14 cellular contexts compared by ENCODE assay signal in genomic region chr19:41696402-41697197, GRCh38. TPM values are rescaled to one million over a fixed set of nuclear protein-coding genes. Genes with fewer than 3 reads are reported as not detected.
A peak's percentile ranks its signal among the peaks of the same experiment; 100 is the strongest.
DNase-seq lines count a peak whose midpoint lies in the region; ATAC-seq, FAIRE-seq and TF ChIP-seq lines count a peak whose summit lies in the region.
"Had no signal": no experiment of that assay in that cellular context is flagged by ENCODE, and none has a peak within 500 bp of the region (broad histone marks: within the 10 kb centered on the region; RNA-seq: fewer than 3 reads in every experiment).

No MANE protein-coding gene starts in this region.

- no peaks in the 10 kb centered on the region; a peak in 1 of 5 replicates for H3K27me3 ChIP-seq in K562 (ENCODE audit: control insufficient read depth in 2 of 2, insufficient read depth in 2 of 2, low read length in 2 of 2)
- H3K27me3 ChIP-seq: right atrium auricular region had no signal

- ATAC-seq in activated CD4-positive, alpha-beta T cell treated with anti-CD3 and anti-CD28 coated beads for 36 hours = no peak
- 0 out of 3 replicates have a peak, but pooled peaks have one; percentile 55 for ATAC-seq in K562

- no peak for TF ChIP-seq RAD21 in K562 (CRISPR knock-in tag; conservative IDR thresholded peaks at IDR 0.05 in 1 of 2, IDR thresholded peaks at IDR 0.05 in 1 of 2)

- H3K4me3 ChIP-seq in K562 = no peak overlapping the region
- H3K4me3 ChIP-seq: right atrium auricular region had no signal

- no peak for TF ChIP-seq CTCF in K562 (IDR thresholded peaks at IDR 0.05 in 2 of 3, conservative IDR thresholded peaks at IDR 0.05 in 1 of 3; ENCODE audit: insufficient read depth in 2 of 3, low read depth in 1 of 3, low read length in 3 of 3)

- no peak for TF ChIP-seq EP300 in K562 (IDR thresholded peaks at IDR 0.05; ENCODE audit: low read length)

- in situ Hi-C loops in K562 (cut with MboI) = no loop called here

- H3K27ac ChIP-seq in K562 (ENCODE audit: extremely low read depth, low read depth, low read length) = no peak overlapping the region
- H3K27ac ChIP-seq: right atrium auricular region had no signal

- POLR2A ChIA-PET in activated CD4-positive, alpha-beta T cell treated with anti-CD3 and anti-CD28 coated beads for 36 hours (lab: Charles Lee) = no interaction called here
- POLR2A ChIA-PET in K562 (lab: Yijun Ruan, JAX) = no interaction called here

- peaks cover 16% of the 10 kb centered on the region for H3K27me3 Mint-ChIP-seq in activated CD4-positive, alpha-beta T cell treated with anti-CD3 and anti-CD28 coated beads for 36 hours

- no peaks in the 10 kb centered on the region for H3K79me2 ChIP-seq in K562 (ENCODE audit: control insufficient read depth, insufficient read depth, low read length)

- CTCF ChIA-PET in activated CD4-positive, alpha-beta T cell treated with anti-CD3 and anti-CD28 coated beads for 36 hours (lab: Charles Lee) = interaction anchor here (0.7 to 1.5 kb wide), 3 partner anchors 10 to 326 kb away, joined by 3 to 5 read pairs (median 4); no protein-coding TSS in a partner anchor
- CTCF ChIA-PET in K562 (lab: Yijun Ruan, JAX; ENCODE audit: low intra/inter-chr PET ratio) = no interaction called here

- peaks cover 0 to 4% of the 10 kb centered on the region in 2 experiments; a peak in 1 of 5 replicates for H3K4me1 ChIP-seq in K562 (replicated peaks in 1 of 2; ENCODE audit: control insufficient read depth in 2 of 2, insufficient read depth in 2 of 2, low read length in 2 of 2)
- H3K4me1 ChIP-seq: right atrium auricular region had no signal

- peaks cover 2% of the 10 kb centered on the region; the same call in 1 of the 2 replicates for H4K20me1 ChIP-seq in K562 (replicated peaks; ENCODE audit: control insufficient read depth, insufficient read depth, low read length)

- H3K4me3 Mint-ChIP-seq in activated CD4-positive, alpha-beta T cell treated with anti-CD3 and anti-CD28 coated beads for 36 hours = no peak overlapping the region
- H3K4me3 Mint-ChIP-seq: activated naive CD4-positive, alpha-beta T cell treated with anti-CD3 and anti-CD28 coated beads, Interleukin-2, amount 50 U/mL, for 24 hours; T-helper 2 cell treated with Interferon-gamma antibody and Interleukin-4, amounts not matched to agents 5 μg/mL and 100 μg/mL, for 36 hours had no signal

- no peaks in the 10 kb centered on the region for H3K9me3 ChIP-seq in K562 (replicated peaks; ENCODE audit: control insufficient read depth, insufficient read depth, low read depth, low read length)

- BruUV-seq in K562 (replicated peaks; lab: Mats Ljungman, UMichigan) = no TSS peak

- H3K36me3 Mint-ChIP-seq in activated CD4-positive, alpha-beta T cell treated with anti-CD3 and anti-CD28 coated beads for 36 hours (ENCODE audit: low read depth) = no peaks in the 10 kb centered on the region

- no peak for TF ChIP-seq POLR2A in K562 (conservative IDR thresholded peaks at IDR 0.05)

- 0% methylated on average over 7 of the region's 7 CpGs for WGBS in K562 (ENCODE audit: insufficient coverage, low coverage, missing lambda C conversion rate)

- no peaks in the 10 kb centered on the region for H3K9me1 ChIP-seq in K562 (ENCODE audit: control insufficient read depth, insufficient read depth, low read length)

- no peak overlapping the region for H2AFZ ChIP-seq in K562 (ENCODE audit: low read depth, low read length)

- peaks cover 5% of the 10 kb centered on the region for H3K9me3 Mint-ChIP-seq in activated CD4-positive, alpha-beta T cell treated with anti-CD3 and anti-CD28 coated beads for 36 hours (ENCODE audit: low read depth)

- no peak overlapping the region for H3K9ac ChIP-seq in K562 (ENCODE audit: insufficient read depth in 1 of 2, low read depth in 2 of 2, low read length in 2 of 2)

- H3K4me1 Mint-ChIP-seq in activated CD4-positive, alpha-beta T cell treated with anti-CD3 and anti-CD28 coated beads for 36 hours = no peaks in the 10 kb centered on the region
- H3K4me1 Mint-ChIP-seq: activated naive CD4-positive, alpha-beta T cell treated with anti-CD3 and anti-CD28 coated beads, Interleukin-2, amount 50 U/mL, for 24 hours had no signal

- H3K4me2 ChIP-seq in K562 (ENCODE audit: insufficient read depth, low read length) = no peak overlapping the region

- H3K27ac Mint-ChIP-seq in activated CD4-positive, alpha-beta T cell treated with anti-CD3 and anti-CD28 coated beads for 36 hours = no peak overlapping the region
- H3K27ac Mint-ChIP-seq: activated naive CD4-positive, alpha-beta T cell treated with anti-CD3 and anti-CD28 coated beads, Interleukin-2, amount 50 U/mL, for 24 hours; T-helper 2 cell treated with Interferon-gamma antibody and Interleukin-4, amounts not matched to agents 5 μg/mL and 100 μg/mL, for 36 hours had no signal

- DNase-seq in activated CD4-positive, alpha-beta T cell treated with anti-CD3 and anti-CD28 coated beads for 36 hours = peak; percentile 37
- no peak for DNase-seq in activated CD4-positive, alpha-beta T cell treated with anti-CD3 and anti-CD28 coated beads for 1 hour
- peak; percentile 14 for DNase-seq in LoVo (ENCODE audit: low spot score)
- peak in 1 of 4 experiments; percentile 5 for DNase-seq in K562 (ENCODE audit: extremely low read depth in 1 of 4, low spot score in 3 of 4)
- DNase-seq in posterior vena cava (ENCODE audit: low spot score) = peak; percentile 58
- no peak for DNase-seq in NCI-H1930 (lab: John Stamatoyannopoulos, UW)
- DNase-seq in DMS114 treated with DMSO at 0.1 percent for 48 hours (lab: John Stamatoyannopoulos, UW; ENCODE audit: unreplicated experiment) = no peak
- DNase-seq in NCI-H187 treated with DMSO at 0.1 percent for 48 hours (lab: John Stamatoyannopoulos, UW) = no peak
- DNase-seq: NCI-H1105 treated with DMSO at 0.1 percent for 48 hours had no signal

- no peaks in the 10 kb centered on the region for H3K36me3 ChIP-seq in K562 (ENCODE audit: control insufficient read depth, insufficient read depth, low read length)
- H3K36me3 ChIP-seq: right atrium auricular region had no signal

- intact Hi-C loops in activated CD4-positive, alpha-beta T cell treated with anti-CD3 and anti-CD28 coated beads for 36 hours (cut with DNase I, micrococcal nuclease) = no loop called here
- intact Hi-C loops in K562 (cut with micrococcal nuclease) (no loop called here), posterior vena cava (cut with DNase I) (no loop called here)

- FAIRE-seq in K562 (lab: Jason Lieb, UNC) = no peak
- FAIRE-seq: G401.6 had no signal

RNA-seq across cellular contexts. Expression of gene CEACAM7, which starts 8.5 kb away (rescaled TPM):
- total RNA-seq in activated CD4-positive, alpha-beta T cell treated with anti-CD3 and anti-CD28 coated beads for 36 hours = not detected
- total RNA-seq in K562 (2011; cell fraction: chromatin; rRNA removed; ENCODE audit: low replicate concordance) = not detected in 2 replicates
- total RNA-seq in K562 (2011; cell fraction: nucleolus; rRNA removed) = not detected in 2 replicates
- total RNA-seq in K562 (2011; cell fraction: nucleoplasm; rRNA removed) = not detected in 2 replicates
- total RNA-seq in K562 (2014; rRNA removed) (not detected in 2 replicates), K562 (2014; rRNA removed; fragmentation: Illumina TruSeq; extraction: Trizol) (not detected in 2 replicates), K562 (2015; rRNA removed; fragmentation: Illumina TruSeq; extraction: Trizol) (not detected in 2 replicates), K562 (2021) (0.09 TPM in 1 of 2 replicates, not detected in the other), posterior vena cava (not detected)
- polyA plus RNA-seq in K562 (2011; rRNA removed) (not detected in 2 replicates), K562 (2014; fragmentation: Illumina TruSeq; extraction: Trizol) (not detected in 2 replicates), K562 (2014; fragmentation: Nextera tagmentation; extraction: Ambion mirVana) (not detected), K562 (2014; rRNA removed) (not detected in 2 replicates)
- polyA plus RNA-seq in K562 (2011; cell fraction: cytosol; rRNA removed) = not detected in 2 replicates
- polyA plus RNA-seq in K562 (2011; cell fraction: nucleus; rRNA removed) = not detected in 2 replicates
- not detected in 2 replicates for polyA plus RNA-seq in K562 (2012)
- polyA minus RNA-seq in K562 (2011; rRNA and poly(A)+ RNA removed) = not detected in 2 replicates
- polyA minus RNA-seq in K562 (2011; cell fraction: cytosol; rRNA and poly(A)+ RNA removed) = not detected in 2 replicates
- not detected in 2 replicates for polyA minus RNA-seq in K562 (2011; cell fraction: nucleus; rRNA and poly(A)+ RNA removed)
- total RNA-seq: right atrium auricular region had no signal

RNA-seq across cellular contexts. Expression of gene CEACAM5, which starts 11.8 kb away (rescaled TPM):
- not detected for total RNA-seq in activated CD4-positive, alpha-beta T cell treated with anti-CD3 and anti-CD28 coated beads for 36 hours
- not detected in 2 replicates for total RNA-seq in K562 (2011; cell fraction: chromatin; rRNA removed; ENCODE audit: low replicate concordance)
- not detected in 2 replicates for total RNA-seq in K562 (2011; cell fraction: nucleolus; rRNA removed)
- not detected in 2 replicates for total RNA-seq in K562 (2011; cell fraction: nucleoplasm; rRNA removed)
- total RNA-seq in K562 (2014; rRNA removed) = not detected in 2 replicates
- total RNA-seq in K562 (2014; rRNA removed; fragmentation: Illumina TruSeq; extraction: Trizol) = not detected in 2 replicates
- total RNA-seq in K562 (2015; rRNA removed; fragmentation: Illumina TruSeq; extraction: Trizol) = not detected in 2 replicates
- 0.33 and 1.7 TPM in 2 replicates for total RNA-seq in K562 (2021)
- not detected in 2 replicates for polyA plus RNA-seq in K562 (2011; rRNA removed)
- polyA plus RNA-seq in K562 (2011; cell fraction: cytosol; rRNA removed) = not detected in 2 replicates
- not detected in 2 replicates for polyA plus RNA-seq in K562 (2011; cell fraction: nucleus; rRNA removed)
- not detected in 2 replicates for polyA plus RNA-seq in K562 (2012)
- not detected in 2 replicates for polyA plus RNA-seq in K562 (2014; fragmentation: Illumina TruSeq; extraction: Trizol)
- polyA plus RNA-seq in K562 (2014; fragmentation: Nextera tagmentation; extraction: Ambion mirVana) = not detected
- polyA plus RNA-seq in K562 (2014; rRNA removed) = not detected in 2 replicates
- not detected in 2 replicates for polyA minus RNA-seq in K562 (2011; rRNA and poly(A)+ RNA removed)
- not detected in 2 replicates for polyA minus RNA-seq in K562 (2011; cell fraction: cytosol; rRNA and poly(A)+ RNA removed)
- not detected in 2 replicates for polyA minus RNA-seq in K562 (2011; cell fraction: nucleus; rRNA and poly(A)+ RNA removed)
- total RNA-seq in posterior vena cava = not detected
- total RNA-seq: dermis microvascular lymphatic vessel endothelial cell, right atrium auricular region had no signal

RNA-seq across cellular contexts. Expression of gene CEACAM6, which starts 58.7 kb away (rescaled TPM):
- not detected for total RNA-seq in activated CD4-positive, alpha-beta T cell treated with anti-CD3 and anti-CD28 coated beads for 36 hours
- not detected in 2 replicates for total RNA-seq in K562 (2011; cell fraction: chromatin; rRNA removed; ENCODE audit: low replicate concordance)
- total RNA-seq in K562 (2011; cell fraction: nucleolus; rRNA removed) = not detected in 2 replicates
- not detected in 2 replicates for total RNA-seq in K562 (2011; cell fraction: nucleoplasm; rRNA removed)
- total RNA-seq in K562 (2014; rRNA removed) = not detected in 2 replicates
- total RNA-seq in K562 (2014; rRNA removed; fragmentation: Illumina TruSeq; extraction: Trizol) = not detected in 2 replicates
- not detected in 2 replicates for total RNA-seq in K562 (2015; rRNA removed; fragmentation: Illumina TruSeq; extraction: Trizol)
- 0.24 and 0.29 TPM in 2 replicates for total RNA-seq in K562 (2021)
- polyA plus RNA-seq in K562 (2011; rRNA removed) = not detected in 2 replicates
- polyA plus RNA-seq in K562 (2011; cell fraction: cytosol; rRNA removed) = not detected in 2 replicates
- polyA plus RNA-seq in K562 (2011; cell fraction: nucleus; rRNA removed) = not detected in 2 replicates
- polyA plus RNA-seq in K562 (2012) = 0.03 TPM in 1 of 2 replicates, not detected in the other
- not detected in 2 replicates for polyA plus RNA-seq in K562 (2014; fragmentation: Illumina TruSeq; extraction: Trizol)
- polyA plus RNA-seq in K562 (2014; fragmentation: Nextera tagmentation; extraction: Ambion mirVana) = not detected
- polyA plus RNA-seq in K562 (2014; rRNA removed) = not detected in 2 replicates
- polyA minus RNA-seq in K562 (2011; rRNA and poly(A)+ RNA removed) = not detected in 2 replicates
- not detected in 2 replicates for polyA minus RNA-seq in K562 (2011; cell fraction: cytosol; rRNA and poly(A)+ RNA removed)
- not detected in 2 replicates for polyA minus RNA-seq in K562 (2011; cell fraction: nucleus; rRNA and poly(A)+ RNA removed)
- under 1 TPM in 1 of 2 donors, not detected in 1; 0.10 TPM for total RNA-seq in posterior vena cava
- total RNA-seq: dermis microvascular lymphatic vessel endothelial cell, right atrium auricular region had no signal

Comparison
In these comparisons a context has a peak if more than half of its experiments do, and no peak if none do; other contexts are left out.
1. DNase-seq: peak in activated CD4-positive, alpha-beta T cell treated with anti-CD3 and anti-CD28 coated beads for 36 hours (single experiment), LoVo (single experiment) and posterior vena cava (single experiment); none in activated CD4-positive, alpha-beta T cell treated with anti-CD3 and anti-CD28 coated beads for 1 hour (single experiment), NCI-H1930 (0 of 2), DMS114 treated with DMSO at 0.1 percent for 48 hours (single experiment) and NCI-H187 treated with DMSO at 0.1 percent for 48 hours (single experiment).